In genomic region chr21:45551316-45551715, GRCh38 we compare ENCODE assay signal across 8 cellular contexts. TPM values are rescaled to one million over a fixed set of nuclear protein-coding genes. Genes with fewer than 3 reads are reported as not detected.
DNase-seq lines count a peak whose midpoint lies in the region; ATAC-seq and TF ChIP-seq lines count a peak whose summit lies in the region.

No MANE protein-coding gene starts in this region.

- intact Hi-C loops in lower lobe of right lung (cut with DNase I) = no loop called here

- peak; percentile 69 to 77 for ATAC-seq in activated naive CD4-positive, alpha-beta T cell treated with anti-CD3 and anti-CD28 coated beads, Interleukin-2, amount 50 U/mL, for 72 hours
- peak in 1 of 2 donors; percentile 29 for ATAC-seq in lower lobe of right lung
- ATAC-seq in HG03196 (IDR thresholded peaks at IDR 0.05; ENCODE audit: unreplicated experiment) = no peak
- ATAC-seq in GM19395 (IDR thresholded peaks at IDR 0.05; ENCODE audit: unreplicated experiment) = no peak
- ATAC-seq in GM18498 (IDR thresholded peaks at IDR 0.05; ENCODE audit: unreplicated experiment) = no peak

- peak overlapping the region; percentile 81 for H3K27ac ChIP-seq in lower lobe of right lung

- in situ Hi-C loops in GM13977 (cut with MboI; ENCODE audit: low pct_unique_long_range_greater_than_20kb, low sequenced_read_pairs, unreplicated experiment) = loop anchor here (25.0 kb wide), 1 partner anchor 286 kb away; no protein-coding TSS in a partner anchor

- peaks cover 27% of the 10 kb centered on the region for H3K4me1 ChIP-seq in lower lobe of right lung

- H3K36me3 ChIP-seq in lower lobe of right lung = no peaks in the 10 kb centered on the region

- H3K27me3 ChIP-seq in lower lobe of right lung (ENCODE audit: low read depth) = no peaks in the 10 kb centered on the region

- peak; percentile 90 for DNase-seq in CD1c-positive myeloid dendritic cell (ENCODE audit: extremely low spot score)
- DNase-seq in KG1 (lab: John Stamatoyannopoulos, UW) = peak; percentile 39
- peak in 1 of 2 donors; percentile 55 for DNase-seq in activated naive CD4-positive, alpha-beta T cell treated with anti-CD3 and anti-CD28 coated beads, Interleukin-2, amount 50 U/mL, for 72 hours (ENCODE audit: low spot score in 2 of 2)
- DNase-seq in lower lobe of right lung = peak; percentile 47
- no peak for DNase-seq in GM13977 (ENCODE audit: low spot score)

- H3K36me3 Mint-ChIP-seq in activated naive CD4-positive, alpha-beta T cell treated with anti-CD3 and anti-CD28 coated beads, Interleukin-2, amount 50 U/mL, for 72 hours = no peaks in the 10 kb centered on the region

- no peaks in the 10 kb centered on the region for H3K9me3 Mint-ChIP-seq in activated naive CD4-positive, alpha-beta T cell treated with anti-CD3 and anti-CD28 coated beads, Interleukin-2, amount 50 U/mL, for 72 hours

- no peak overlapping the region for H3K4me3 ChIP-seq in lower lobe of right lung

- peak overlapping the region; percentile 98 to 100 for H3K27ac Mint-ChIP-seq in activated naive CD4-positive, alpha-beta T cell treated with anti-CD3 and anti-CD28 coated beads, Interleukin-2, amount 50 U/mL, for 72 hours

- H3K9me3 ChIP-seq in lower lobe of right lung = no peaks in the 10 kb centered on the region

- TF ChIP-seq CTCF in lower lobe of right lung (IDR thresholded peaks at IDR 0.05) = no peak
- no peak for TF ChIP-seq CTCF in GM13977 (IDR thresholded peaks at IDR 0.05; ENCODE audit: extremely low read depth, insufficient read depth, missing control alignments)

RNA-seq across cellular contexts. Expression of gene SLC19A1, which starts 9.1 kb away (rescaled TPM):
- 10 to 100 TPM; 24.9 to 62.5 TPM for total RNA-seq in activated naive CD4-positive, alpha-beta T cell treated with anti-CD3 and anti-CD28 coated beads, Interleukin-2, amount 50 U/mL, for 72 hours
- total RNA-seq in lower lobe of right lung = 50.7 TPM

Comparison
In these comparisons a context has a peak if more than half of its experiments do, and no peak if none do; other contexts are left out.
1. ATAC-seq: peak in activated naive CD4-positive, alpha-beta T cell treated with anti-CD3 and anti-CD28 coated beads, Interleukin-2, amount 50 U/mL, for 72 hours (2 of 2); none in HG03196 (single experiment), GM19395 (single experiment) and GM18498 (single experiment).